In the genomic region with DNA sequence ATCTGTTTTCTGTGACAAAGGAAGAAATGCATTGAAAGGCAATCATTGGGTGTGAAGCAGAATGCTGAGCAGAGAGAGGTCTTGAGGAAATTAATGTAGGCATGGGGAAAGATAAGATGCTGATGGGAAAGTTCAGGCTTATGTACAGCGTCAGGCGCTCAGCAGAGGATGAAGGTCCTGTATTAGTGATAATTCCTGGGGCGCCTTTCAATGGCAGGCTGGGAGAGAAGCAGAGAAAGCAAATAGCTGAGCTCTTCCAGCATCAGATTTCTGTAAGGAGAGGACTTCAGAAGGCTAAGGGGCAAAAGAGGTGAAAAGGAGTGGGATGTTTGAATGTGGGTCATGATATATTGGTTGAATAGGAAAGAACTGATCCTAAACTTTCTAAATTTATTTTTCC, we compare ENCODE assay signal across 18 cellular contexts.
"Had no signal": no experiment of that assay in that cellular context is flagged by ENCODE, and none has a peak within 500 bp of the region (broad histone marks: within the 10 kb centered on the region; RNA-seq: fewer than 3 reads in every experiment).

No MANE protein-coding gene starts in this region.

- H3K4me3 Mint-ChIP-seq: natural killer cell; neural crest cell; stimulated activated naive B cell treated with anti-CD40 and anti-IgM and Interleukin-4, amounts not matched to agents 10 μg/mL and 1 μg/mL and 100 μg/mL, for 72 hours; stimulated activated naive CD8-positive, alpha-beta T cell treated with anti-CD3 and anti-CD28 coated beads, Interleukin-15, amount 100 ng/mL, for 72 hours had no signal

- H3K27me3 ChIP-seq: colonic mucosa, foreskin keratinocyte, ovary, right atrium auricular region, sigmoid colon, testis, transverse colon had no signal

- H3K9me3 Mint-ChIP-seq: neural crest cell had no signal

- H3K27me3 Mint-ChIP-seq: stimulated activated naive B cell treated with anti-CD40 and anti-IgM and Interleukin-4, amounts not matched to agents 10 μg/mL and 1 μg/mL and 100 μg/mL, for 72 hours; stimulated activated naive CD8-positive, alpha-beta T cell treated with anti-CD3 and anti-CD28 coated beads, Interleukin-15, amount 100 ng/mL, for 72 hours had no signal

- H3K36me3 Mint-ChIP-seq: natural killer cell; stimulated activated naive B cell treated with anti-CD40 and anti-IgM and Interleukin-4, amounts not matched to agents 10 μg/mL and 1 μg/mL and 100 μg/mL, for 72 hours had no signal

- H3K4me1 Mint-ChIP-seq: natural killer cell; neural crest cell; stimulated activated naive B cell treated with anti-CD40 and anti-IgM and Interleukin-4, amounts not matched to agents 10 μg/mL and 1 μg/mL and 100 μg/mL, for 72 hours; stimulated activated naive CD8-positive, alpha-beta T cell treated with anti-CD3 and anti-CD28 coated beads, Interleukin-15, amount 100 ng/mL, for 72 hours had no signal

- DNase-seq: colonic mucosa; dermis blood vessel endothelial cell; erythroblast; foreskin keratinocyte; left colon; natural killer cell; nucleus accumbens; ovary; sigmoid colon; stimulated activated CD4-positive, alpha-beta T cell treated with anti-CD3 and anti-CD28 coated beads, Interleukin-2, amount 100 ng/mL, for 24 hours; stimulated activated CD4-positive, alpha-beta T cell treated with anti-CD3 and anti-CD28 coated beads, Interleukin-4, amount 100 ng/mL, for 4 hours; stimulated activated naive B cell treated with anti-CD40 and anti-IgM and Interleukin-4, amounts not matched to agents 10 μg/mL and 1 μg/mL and 100 μg/mL, for 72 hours; stimulated activated naive CD8-positive, alpha-beta T cell treated with anti-CD3 and anti-CD28 coated beads, Interleukin-15, amount 100 ng/mL, for 72 hours; testis; transverse colon had no signal

- H3K27ac ChIP-seq: colonic mucosa, foreskin keratinocyte, ovary, right atrium auricular region, sigmoid colon, skin epidermis, testis, transverse colon had no signal

- H3K4me3 ChIP-seq: colonic mucosa, ovary, right atrium auricular region, sigmoid colon, skin epidermis, testis, transverse colon had no signal

- H3K9me3 ChIP-seq: colonic mucosa, ovary, right atrium auricular region, sigmoid colon, testis, transverse colon had no signal

- H3K36me3 ChIP-seq: colonic mucosa, ovary, right atrium auricular region, sigmoid colon, transverse colon had no signal

- ATAC-seq: foreskin keratinocyte; left colon; natural killer cell; stimulated activated naive B cell treated with anti-CD40 and anti-IgM and Interleukin-4, amounts not matched to agents 10 μg/mL and 1 μg/mL and 100 μg/mL, for 72 hours; stimulated activated naive CD8-positive, alpha-beta T cell treated with anti-CD3 and anti-CD28 coated beads, Interleukin-15, amount 100 ng/mL, for 72 hours had no signal

- H3K4me1 ChIP-seq: colonic mucosa, foreskin keratinocyte, right atrium auricular region, sigmoid colon, testis, transverse colon had no signal

- H3K27ac Mint-ChIP-seq: natural killer cell; stimulated activated naive B cell treated with anti-CD40 and anti-IgM and Interleukin-4, amounts not matched to agents 10 μg/mL and 1 μg/mL and 100 μg/mL, for 72 hours; stimulated activated naive CD8-positive, alpha-beta T cell treated with anti-CD3 and anti-CD28 coated beads, Interleukin-15, amount 100 ng/mL, for 72 hours had no signal
